2 cellular contexts compared by ENCODE assay signal in genomic region chr1:28313710-28314510, GRCh38.
A peak's percentile ranks its signal among the peaks of the same experiment; 100 is the strongest.
TF ChIP-seq lines count a peak whose summit lies in the region.

No MANE protein-coding gene starts in this region.

TF ChIP-seq in A549, 52 proteins besides CTCF, POLR2A, EP300 and RAD21:
- TF ChIP-seq USF2 (IDR thresholded peaks at IDR 0.05) (no peak), JUNB (IDR thresholded peaks at IDR 0.05) (no peak), NPAS2 (CRISPR knock-in tag; IDR thresholded peaks at IDR 0.05; ENCODE audit: borderline replicate concordance) (no peak), BHLHE40 (IDR thresholded peaks at IDR 0.05; ENCODE audit: low read depth, low read length) (no peak), HOXB13 (CRISPR knock-in tag; IDR thresholded peaks at IDR 0.05; ENCODE audit: low read depth) (no peak), FOXS1 (CRISPR knock-in tag; IDR thresholded peaks at IDR 0.05) (no peak), CEBPB (IDR thresholded peaks at IDR 0.05) (peak; percentile 55 to 86; a peak in 3 of 4 replicates), ZNF302 (CRISPR knock-in tag; IDR thresholded peaks at IDR 0.05) (no peak), FOSL2 (IDR thresholded peaks at IDR 0.05) (peak; percentile 21; the same call in 1 of the 2 replicates), FOSL2 (CRISPR knock-in tag; IDR thresholded peaks at IDR 0.05) (peak; percentile 78), TFCP2L1 (CRISPR knock-in tag; IDR thresholded peaks at IDR 0.05) (no peak), MYC (IDR thresholded peaks at IDR 0.05; ENCODE audit: borderline replicate concordance, low read length) (no peak)

TF ChIP-seq in HepG2, 621 proteins besides CTCF, POLR2A, EP300 and RAD21 (continues in another document):
- TF ChIP-seq YEATS2 (CRISPR knock-in tag; IDR thresholded peaks at IDR 0.05; ENCODE audit: borderline replicate concordance) = peak; percentile 59; the same call in 1 of the 2 replicates
- peak; percentile 99 for TF ChIP-seq FOSL2 (CRISPR knock-in tag; IDR thresholded peaks at IDR 0.05)
- peak; percentile 50; the same call in 1 of the 2 replicates for TF ChIP-seq ZNF768 (CRISPR knock-in tag; IDR thresholded peaks at IDR 0.05)
- peak; percentile 71; the same call in 1 of the 2 replicates for TF ChIP-seq ZNF350 (CRISPR knock-in tag; IDR thresholded peaks at IDR 0.05; ENCODE audit: borderline replicate concordance, low read depth)
- TF ChIP-seq ZNF614 (CRISPR knock-in tag; IDR thresholded peaks at IDR 0.05; ENCODE audit: borderline replicate concordance) = 0 out of 2 replicates have a peak, but pooled peaks have one; percentile 44
- TF ChIP-seq IRF2 (CRISPR knock-in tag; IDR thresholded peaks at IDR 0.05) = peak; percentile 79
- TF ChIP-seq REST (IDR thresholded peaks at IDR 0.05; ENCODE audit: borderline replicate concordance in 1 of 2, low read depth in 1 of 2, low read length in 2 of 2) = no peak
- TF ChIP-seq ZNF20 (CRISPR knock-in tag; IDR thresholded peaks at IDR 0.05) = no peak
- TF ChIP-seq GMEB1 (CRISPR knock-in tag; IDR thresholded peaks at IDR 0.05; ENCODE audit: borderline replicate concordance) = peak; percentile 41; the same call in 1 of the 2 replicates
- peak; percentile 80; the same call in 1 of the 2 replicates for TF ChIP-seq RXRB (CRISPR knock-in tag; IDR thresholded peaks at IDR 0.05; ENCODE audit: borderline replicate concordance)
- TF ChIP-seq ZBTB33 (CRISPR knock-in tag; IDR thresholded peaks at IDR 0.05) = peak; percentile 43; the same call in 1 of the 2 replicates
- peak; percentile 29; the same call in 1 of the 2 replicates for TF ChIP-seq MAFF (IDR thresholded peaks at IDR 0.05; ENCODE audit: low read depth, low read length)
- no peak for TF ChIP-seq GTF3A (CRISPR knock-in tag; conservative IDR thresholded peaks at IDR 0.05)
- TF ChIP-seq TRIM22 (IDR thresholded peaks at IDR 0.05) = no peak
- peak; percentile 49; the same call in 1 of the 2 replicates for TF ChIP-seq HOXA3 (CRISPR knock-in tag; IDR thresholded peaks at IDR 0.05)
- peak; percentile 25 for TF ChIP-seq PHF5A (CRISPR knock-in tag; IDR thresholded peaks at IDR 0.05; ENCODE audit: low read depth, unreplicated experiment)
- no peak for TF ChIP-seq ZBTB42 (CRISPR knock-in tag; IDR thresholded peaks at IDR 0.05)
- TF ChIP-seq HOMEZ (CRISPR knock-in tag; IDR thresholded peaks at IDR 0.05; ENCODE audit: low read depth) = peak; percentile 63; the same call in 1 of the 2 replicates
- TF ChIP-seq TERF1 (CRISPR knock-in tag; IDR thresholded peaks at IDR 0.05) = no peak
- TF ChIP-seq ZBTB38 (CRISPR knock-in tag; IDR thresholded peaks at IDR 0.05) = peak; percentile 68; the same call in 1 of the 2 replicates
- no peak for TF ChIP-seq NFYC (CRISPR knock-in tag; IDR thresholded peaks at IDR 0.05)
- TF ChIP-seq ZNF609 (CRISPR knock-in tag; IDR thresholded peaks at IDR 0.05; ENCODE audit: borderline replicate concordance) = peak; percentile 44; the same call in 1 of the 2 replicates
- TF ChIP-seq ZNF770 (CRISPR knock-in tag; IDR thresholded peaks at IDR 0.05) = peak; percentile 48; the same call in 1 of the 2 replicates
- 0 out of 2 replicates have a peak, but pooled peaks have one; percentile 21 for TF ChIP-seq KDM4B (CRISPR knock-in tag; IDR thresholded peaks at IDR 0.05)
- TF ChIP-seq ZNF576 (CRISPR knock-in tag; IDR thresholded peaks at IDR 0.05) = no peak
- no peak for TF ChIP-seq ZNF10 (CRISPR knock-in tag; IDR thresholded peaks at IDR 0.05; ENCODE audit: borderline replicate concordance, low read depth)
- TF ChIP-seq RCOR2 (CRISPR knock-in tag; IDR thresholded peaks at IDR 0.05) = peak; percentile 64
- TF ChIP-seq GATAD2A (CRISPR knock-in tag; IDR thresholded peaks at IDR 0.05) = peak; percentile 88
- TF ChIP-seq NR0B2 (CRISPR knock-in tag; IDR thresholded peaks at IDR 0.05) = no peak
- TF ChIP-seq DRAP1 (CRISPR knock-in tag; IDR thresholded peaks at IDR 0.05) = peak; percentile 51; the same call in 1 of the 2 replicates
- peak; percentile 53; the same call in 1 of the 2 replicates for TF ChIP-seq ZNF12 (CRISPR knock-in tag; IDR thresholded peaks at IDR 0.05)
- TF ChIP-seq ZMYM4 (CRISPR knock-in tag; IDR thresholded peaks at IDR 0.05) = 0 out of 2 replicates have a peak, but pooled peaks have one; percentile 24
